In the genomic region with DNA sequence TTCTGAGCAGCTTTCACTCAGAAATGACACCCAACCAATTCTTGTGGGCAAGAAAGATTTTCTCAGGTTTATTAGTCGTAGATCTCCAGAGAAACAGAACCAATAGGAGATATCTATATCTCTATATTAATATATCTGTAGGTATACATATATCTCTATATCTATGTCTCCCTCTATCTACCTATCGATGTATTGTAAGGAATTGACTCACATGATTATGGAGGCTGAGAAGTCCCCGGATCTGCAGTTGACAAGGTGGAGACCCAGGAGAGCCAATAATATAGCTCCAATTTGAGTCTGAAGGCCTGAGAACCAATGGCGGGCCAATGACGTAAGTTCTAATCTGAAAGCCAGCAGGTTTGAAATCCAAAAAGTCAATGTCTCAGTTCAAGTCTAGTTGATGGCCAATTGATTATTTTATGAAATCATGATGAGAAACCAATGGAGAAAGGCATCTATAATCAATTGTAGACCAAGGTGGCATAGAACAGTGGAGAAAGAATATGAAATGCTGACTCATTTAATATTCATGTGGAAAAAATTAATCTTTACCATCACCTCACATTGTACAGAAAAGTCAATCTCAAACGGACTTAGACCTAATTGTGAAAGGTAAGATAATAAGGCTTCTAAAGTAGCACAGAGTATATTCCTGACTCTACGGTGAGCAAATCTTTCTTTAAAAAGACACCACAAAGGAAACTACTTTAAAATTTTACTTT, we compare ENCODE assay signal across 21 cellular contexts.
DNase-seq lines count a peak whose midpoint lies in the region; ATAC-seq and TF ChIP-seq lines count a peak whose summit lies in the region.
"Had no signal": no experiment of that assay in that cellular context is flagged by ENCODE, and none has a peak within 500 bp of the region (broad histone marks: within the 10 kb centered on the region; RNA-seq: fewer than 3 reads in every experiment).

No MANE protein-coding gene starts in this region.

- H3K4me1 ChIP-seq in HCT116 (ENCODE audit: control insufficient read depth in 1 of 2, insufficient read depth in 2 of 2, low read length in 2 of 2) (no peaks in the 10 kb centered on the region), RWPE2 (ENCODE audit: insufficient read depth, poor library complexity, severe bottlenecking) (no peaks in the 10 kb centered on the region)
- H3K4me1 ChIP-seq: Caco-2 had no signal

- BruUV-seq in HCT116 (replicated peaks; lab: Mats Ljungman, UMichigan) = no TSS peak

- no peak overlapping the region for H3K4me2 ChIP-seq in HCT116 (ENCODE audit: low read length)

- no peaks in the 10 kb centered on the region for H4K20me1 ChIP-seq in HCT116 (ENCODE audit: insufficient read depth)

- H3K9me3 ChIP-seq in HCT116 (ENCODE audit: control insufficient read depth in 1 of 2, insufficient read depth in 1 of 2, low read depth in 1 of 2, low read length in 2 of 2) (no peaks in the 10 kb centered on the region), RWPE2 (ENCODE audit: severe bottlenecking) (no peaks in the 10 kb centered on the region)

- H3K4me1 Mint-ChIP-seq in activated CD4-positive, alpha-beta T cell treated with anti-CD3 and anti-CD28 coated beads, Interleukin-2, amount 10 ng/mL, durations not matched to agents 24 days and 14 days = no peaks in the 10 kb centered on the region

- no peak for TF ChIP-seq RAD21 in HCT116 (IDR thresholded peaks at IDR 0.05; ENCODE audit: low read depth)

- H2AFZ ChIP-seq in HCT116 (ENCODE audit: low read depth, low read length, poor library complexity, severe bottlenecking) = no peak overlapping the region

- intact Hi-C loops in activated CD4-positive, alpha-beta T cell treated with anti-CD3 and anti-CD28 coated beads, Interleukin-2, amount 10 ng/mL, durations not matched to agents 24 days and 14 days (cut with micrococcal nuclease) = no loop called here
- intact Hi-C loops in HCT116 (cut with micrococcal nuclease) = no loop called here

- TF ChIP-seq CTCF in HCT116 (IDR thresholded peaks at IDR 0.05 in 2 of 3, conservative IDR thresholded peaks at IDR 0.05 in 1 of 3; ENCODE audit: borderline replicate concordance in 1 of 3, insufficient read depth in 1 of 3, low read depth in 2 of 3, low read length in 2 of 3) = no peak; a peak in 1 of 6 replicates
- TF ChIP-seq CTCF in RWPE2 (IDR thresholded peaks at IDR 0.05; ENCODE audit: poor library complexity, severe bottlenecking) = peak; percentile 30

- H3K27ac ChIP-seq in HCT116 (ENCODE audit: low read depth, low read length) = no peak overlapping the region
- H3K27ac ChIP-seq in RWPE2 (ENCODE audit: poor library complexity, severe bottlenecking) = no peak overlapping the region

- H3K9me3 Mint-ChIP-seq in activated CD4-positive, alpha-beta T cell treated with anti-CD3 and anti-CD28 coated beads, Interleukin-2, amount 10 ng/mL, durations not matched to agents 24 days and 14 days = no peaks in the 10 kb centered on the region

- H3K27me3 ChIP-seq in HCT116 (ENCODE audit: insufficient read depth, low read length) = peaks cover 4% of the 10 kb centered on the region; the same call in 1 of the 2 replicates
- H3K27me3 ChIP-seq in RWPE2 (ENCODE audit: insufficient read depth, poor library complexity, severe bottlenecking) = peaks cover 44% of the 10 kb centered on the region

- POLR2A ChIA-PET in HCT116 (lab: Charles Lee) = no interaction called here

- RAD21 ChIA-PET in HCT116 (lab: Charles Lee; ENCODE audit: low non-redundant PET in 1 of 2, low total read pairs in 2 of 2, uncharacterized antibody in 2 of 2, unreplicated experiment in 2 of 2) = no interaction called here

- CTCF ChIA-PET in HCT116 (lab: Charles Lee) = interaction anchor here (1.1 kb wide), 1 partner anchor 13 kb away, joined by 4 read pairs; no protein-coding TSS in a partner anchor

- no peaks in the 10 kb centered on the region for H3K36me3 ChIP-seq in HCT116 (ENCODE audit: control insufficient read depth in 1 of 2, insufficient read depth in 2 of 2, low read length in 2 of 2)
- no peaks in the 10 kb centered on the region for H3K36me3 ChIP-seq in RWPE2 (ENCODE audit: low read depth)

- DNase-seq in activated CD4-positive, alpha-beta T cell treated with anti-CD3 and anti-CD28 coated beads, Interleukin-2, amount 10 ng/mL, durations not matched to agents 24 days and 14 days = peak; percentile 23
- no peak for DNase-seq in activated CD4-positive, alpha-beta T cell treated with anti-CD3 and anti-CD28 coated beads, Interleukin-2, amount 50 U/mL, for 48 hours
- no peak for DNase-seq in HCT116 (ENCODE audit: low read depth, low spot score)
- DNase-seq in RWPE2 (ENCODE audit: low spot score) = no peak
- DNase-seq in activated T-cell treated with anti-CD3 and anti-CD28 coated beads, Interleukin-2, amount 50 U/mL, for 48 hours = no peak
- no peak for DNase-seq in NCI-H1436 treated with DMSO at 0.1 percent for 48 hours (lab: John Stamatoyannopoulos, UW)
- DNase-seq: C1 segment of cervical spinal cord; Caco-2; CD8-positive, alpha-beta T cell; DND-41; Kasumi-1; NCI-H1092 treated with DMSO at 0.1 percent for 48 hours; NCI-H1436; NCI-H187 treated with DMSO at 0.1 percent for 48 hours; NCI-H2171 treated with DMSO at 0.1 percent for 48 hours; NCI-H345; NCI-H510A treated with DMSO at 0.1 percent for 48 hours; OCI-M1; T-helper 2 cell had no signal

- H3K4me3 Mint-ChIP-seq in activated CD4-positive, alpha-beta T cell treated with anti-CD3 and anti-CD28 coated beads, Interleukin-2, amount 10 ng/mL, durations not matched to agents 24 days and 14 days = no peak overlapping the region
- H3K4me3 Mint-ChIP-seq: CD8-positive, alpha-beta T cell had no signal

- ATAC-seq in HCT116 (peak; percentile 66), RWPE2 (ENCODE audit: low read depth) (peak; percentile 50; the same call in 2 of the 3 replicates), GM19035 (IDR thresholded peaks at IDR 0.05; ENCODE audit: unreplicated experiment) (no peak)
- ATAC-seq: CD8-positive, alpha-beta T cell; SK-N-SH treated with all-trans-retinoic acid at 6 μM for 48 hours had no signal

- H3K27me3 Mint-ChIP-seq in activated CD4-positive, alpha-beta T cell treated with anti-CD3 and anti-CD28 coated beads, Interleukin-2, amount 10 ng/mL, durations not matched to agents 24 days and 14 days = peaks cover 10% of the 10 kb centered on the region

- TF ChIP-seq POLR2A in HCT116 (IDR thresholded peaks at IDR 0.05; ENCODE audit: borderline replicate concordance, extremely low read depth, insufficient read depth, insufficient read length) = no peak

- no peak overlapping the region for H3K27ac Mint-ChIP-seq in activated CD4-positive, alpha-beta T cell treated with anti-CD3 and anti-CD28 coated beads, Interleukin-2, amount 10 ng/mL, durations not matched to agents 24 days and 14 days
- H3K27ac Mint-ChIP-seq: CD8-positive, alpha-beta T cell had no signal

- no peaks in the 10 kb centered on the region for H3K79me2 ChIP-seq in HCT116 (ENCODE audit: insufficient read depth, low read length)

- H3K9me2 ChIP-seq in HCT116 (ENCODE audit: insufficient read depth) = no peaks in the 10 kb centered on the region

- no peak overlapping the region for H3K4me3 ChIP-seq in HCT116 (replicated peaks in 1 of 2; ENCODE audit: low read depth in 1 of 2, low read length in 2 of 2)
- no peak overlapping the region for H3K4me3 ChIP-seq in RWPE2 (ENCODE audit: severe bottlenecking)

- H3K36me3 Mint-ChIP-seq in activated CD4-positive, alpha-beta T cell treated with anti-CD3 and anti-CD28 coated beads, Interleukin-2, amount 10 ng/mL, durations not matched to agents 24 days and 14 days (ENCODE audit: low read depth) = no peaks in the 10 kb centered on the region
- H3K36me3 Mint-ChIP-seq: CD8-positive, alpha-beta T cell had no signal

- no peak overlapping the region for H3K9ac ChIP-seq in HCT116 (ENCODE audit: low read length)

TF ChIP-seq in HCT116, 20 proteins besides CTCF, POLR2A, EP300 and RAD21:
- TF ChIP-seq TCF7L2 (IDR thresholded peaks at IDR 0.05; ENCODE audit: borderline replicate concordance, extremely low read depth, insufficient read depth, insufficient read length) = no peak
- TF ChIP-seq FOSL1 (IDR thresholded peaks at IDR 0.05; ENCODE audit: low read depth) = no peak
- no peak for TF ChIP-seq SIN3A (IDR thresholded peaks at IDR 0.05; ENCODE audit: low read depth)
- no peak for TF ChIP-seq ELF1 (IDR thresholded peaks at IDR 0.05; ENCODE audit: borderline replicate concordance, low read depth)
